In genomic region chr14:46646796-46647195, GRCh38 we compare ENCODE assay signal across 32 cellular contexts. TPM values are rescaled to one million over a fixed set of nuclear protein-coding genes. Genes with fewer than 3 reads are reported as not detected.
"Had no signal": no experiment of that assay in that cellular context is flagged by ENCODE, and none has a peak within 500 bp of the region (broad histone marks: within the 10 kb centered on the region; RNA-seq: fewer than 3 reads in every experiment).

No MANE protein-coding gene starts in this region.

- H3K9me3 ChIP-seq: suprapubic skin, testis, thoracic aorta, thyroid gland, tibial artery, tibial nerve, upper lobe of left lung, upper lobe of right lung, vagina had no signal

- DNase-seq: stimulated activated CD4-positive, alpha-beta T cell treated with anti-CD3 and anti-CD28 coated beads, Interleukin-2, amount 100 ng/mL, for 24 hours; stimulated activated CD4-positive, alpha-beta T cell treated with anti-CD3 and anti-CD28 coated beads, Interleukin-2, amount 100 ng/mL, for 48 hours; stimulated activated CD4-positive, alpha-beta T cell treated with anti-CD3 and anti-CD28 coated beads, Interleukin-4, amount 100 ng/mL, for 1 hour; stimulated activated CD4-positive, alpha-beta T cell treated with anti-CD3 and anti-CD28 coated beads, Interleukin-4, amount 100 ng/mL, for 24 hours; stimulated activated CD4-positive, alpha-beta T cell treated with anti-CD3 and anti-CD28 coated beads, Interleukin-4, amount 100 ng/mL, for 4 hours; stimulated activated CD8-positive, alpha-beta memory T cell treated with anti-CD3 and anti-CD28 coated beads, Interleukin-4, amount 100 ng/mL, for 48 hours; stimulated activated naive CD4-positive, alpha-beta T cell; stimulated activated naive CD4-positive, alpha-beta T cell treated with Interleukin-2 at 50 U/mL for 16 hours; stimulated activated naive CD8-positive, alpha-beta T cell treated with anti-CD3 and anti-CD28 coated beads, Interleukin-15, amount 100 ng/mL, for 72 hours; stimulated activated naive CD8-positive, alpha-beta T cell treated with anti-CD3 and anti-CD28 coated beads, Interleukin-15, Interleukin-2, amounts not matched to agents 100 U/mL and 50 U/mL, for 24 hours; stomach; substantia nigra; testis; thyroid gland; tibial artery; transverse colon; trophoblast cell; upper lobe of left lung; upper lobe of right lung; uterus had no signal

- ATAC-seq: stimulated activated effector memory CD8-positive, alpha-beta T cell treated with anti-CD3 and anti-CD28 coated beads, Interleukin-12 subunit alpha, Interleukin-12 subunit beta, amount 100 ng/mL, for 72 hours; stimulated activated memory B cell treated with anti-CD40 and anti-IgM and Interleukin-4, amounts not matched to agents 10 μg/mL and 1 μg/mL and 100 μg/mL, for 72 hours; stimulated activated naive CD8-positive, alpha-beta T cell treated with anti-CD3 and anti-CD28 coated beads, Interleukin-15, amount 100 ng/mL, for 72 hours; stimulated activated naive CD8-positive, alpha-beta T cell treated with anti-CD3 and anti-CD28 coated beads, Interleukin-15, Interleukin-2, amounts not matched to agents 100 U/mL and 50 U/mL, for 24 hours; upper lobe of right lung had no signal

- H3K36me3 ChIP-seq: stomach, suprapubic skin, thoracic aorta, thyroid gland, tibial artery, tibial nerve, transverse colon, upper lobe of left lung, upper lobe of right lung, uterus, vagina had no signal

- H3K27me3 Mint-ChIP-seq: stimulated activated memory B cell treated with anti-CD40 and anti-IgM and Interleukin-4, amounts not matched to agents 10 μg/mL and 1 μg/mL and 100 μg/mL, for 72 hours; stimulated activated naive CD8-positive, alpha-beta T cell treated with anti-CD3 and anti-CD28 coated beads, Interleukin-15, amount 100 ng/mL, for 72 hours; stimulated activated naive CD8-positive, alpha-beta T cell treated with anti-CD3 and anti-CD28 coated beads, Interleukin-15, Interleukin-2, amounts not matched to agents 100 ng/mL and 50 ng/mL, for 24 hours had no signal

- H3K36me3 Mint-ChIP-seq: stimulated activated effector memory CD8-positive, alpha-beta T cell treated with anti-CD3 and anti-CD28 coated beads, Interleukin-12 subunit alpha, Interleukin-12 subunit beta, amount 100 ng/mL, for 72 hours; stimulated activated memory B cell treated with anti-CD40 and anti-IgM and Interleukin-4, amounts not matched to agents 10 μg/mL and 1 μg/mL and 100 μg/mL, for 72 hours had no signal

- H3K4me1 ChIP-seq: stomach, suprapubic skin, testis, thyroid gland, tibial artery, tibial nerve, transverse colon, upper lobe of left lung, upper lobe of right lung, uterus, vagina had no signal

- H3K27me3 ChIP-seq: stomach, suprapubic skin, testis, thyroid gland, tibial artery, tibial nerve, transverse colon, upper lobe of left lung, upper lobe of right lung, uterus, vagina had no signal

- H3K4me1 Mint-ChIP-seq: stimulated activated effector memory CD8-positive, alpha-beta T cell treated with anti-CD3 and anti-CD28 coated beads, Interleukin-12 subunit alpha, Interleukin-12 subunit beta, amount 100 ng/mL, for 72 hours; stimulated activated memory B cell treated with anti-CD40 and anti-IgM and Interleukin-4, amounts not matched to agents 10 μg/mL and 1 μg/mL and 100 μg/mL, for 72 hours; stimulated activated naive CD8-positive, alpha-beta T cell treated with anti-CD3 and anti-CD28 coated beads, Interleukin-15, amount 100 ng/mL, for 72 hours had no signal

- H3K4me3 Mint-ChIP-seq: stimulated activated effector memory CD8-positive, alpha-beta T cell treated with anti-CD3 and anti-CD28 coated beads, Interleukin-12 subunit alpha, Interleukin-12 subunit beta, amount 100 ng/mL, for 72 hours; stimulated activated memory B cell treated with anti-CD40 and anti-IgM and Interleukin-4, amounts not matched to agents 10 μg/mL and 1 μg/mL and 100 μg/mL, for 72 hours; stimulated activated naive CD8-positive, alpha-beta T cell treated with anti-CD3 and anti-CD28 coated beads, Interleukin-15, amount 100 ng/mL, for 72 hours; stimulated activated naive CD8-positive, alpha-beta T cell treated with anti-CD3 and anti-CD28 coated beads, Interleukin-15, Interleukin-2, amounts not matched to agents 100 ng/mL and 50 ng/mL, for 24 hours had no signal

- H3K27ac Mint-ChIP-seq: stimulated activated effector memory CD8-positive, alpha-beta T cell treated with anti-CD3 and anti-CD28 coated beads, Interleukin-12 subunit alpha, Interleukin-12 subunit beta, amount 100 ng/mL, for 72 hours; stimulated activated memory B cell treated with anti-CD40 and anti-IgM and Interleukin-4, amounts not matched to agents 10 μg/mL and 1 μg/mL and 100 μg/mL, for 72 hours; stimulated activated naive CD8-positive, alpha-beta T cell treated with anti-CD3 and anti-CD28 coated beads, Interleukin-15, amount 100 ng/mL, for 72 hours; stimulated activated naive CD8-positive, alpha-beta T cell treated with anti-CD3 and anti-CD28 coated beads, Interleukin-15, Interleukin-2, amounts not matched to agents 100 ng/mL and 50 ng/mL, for 24 hours had no signal

- H3K4me3 ChIP-seq: stomach, suprapubic skin, testis, thoracic aorta, thyroid gland, tibial artery, tibial nerve, transverse colon, upper lobe of left lung, upper lobe of right lung, uterus, vagina had no signal

- H3K27ac ChIP-seq: stomach, suprapubic skin, testis, thoracic aorta, thyroid gland, tibial artery, tibial nerve, transverse colon, upper lobe of left lung, upper lobe of right lung, uterus, vagina had no signal

- FAIRE-seq: urothelium cell line had no signal

RNA-seq across cellular contexts. Expression of gene RPL10L, which starts 4.8 kb away (rescaled TPM):
- total RNA-seq: subcutaneous adipose tissue, suprapubic skin, thoracic aorta, thyroid gland, tibial nerve, upper lobe of left lung, upper lobe of right lung, ureter, urinary bladder, uterus, vagina had no signal
- polyA plus RNA-seq: stomach, thymus, urinary bladder had no signal
